Comparison of ENCODE assay signal across 8 cellular contexts in genomic region chr5:163437011-163437308, GRCh38. TPM values are rescaled to one million over a fixed set of nuclear protein-coding genes. Genes with fewer than 3 reads are reported as not detected.
DNase-seq lines count a peak whose midpoint lies in the region; ATAC-seq, FAIRE-seq and TF ChIP-seq lines count a peak whose summit lies in the region.

No MANE protein-coding gene starts in this region.

- peaks cover 4% of the 10 kb centered on the region for H4K20me1 ChIP-seq in keratinocyte (ENCODE audit: control insufficient read depth, extremely low read depth, insufficient read depth, low read length)

- peak overlapping the region; percentile 89 for H3K4me3 Mint-ChIP-seq in T-helper 1 cell treated with Interleukin-12 subunit alpha and Interleukin-12 subunit beta and Interleukin-4 antibody, amounts not matched to agents 30 μg/mL and 1 μg/mL, for 36 hours

- peak overlapping the region; percentile 88 for H3K27ac Mint-ChIP-seq in T-helper 1 cell treated with Interleukin-12 subunit alpha and Interleukin-12 subunit beta and Interleukin-4 antibody, amounts not matched to agents 30 μg/mL and 1 μg/mL, for 36 hours
- H3K27ac Mint-ChIP-seq in activated naive CD4-positive, alpha-beta T cell treated with anti-CD3 and anti-CD28 coated beads, Interleukin-2, amount 50 U/mL, for 72 hours: peak overlapping the region; percentile 92 to 95

- dilution Hi-C loops in keratinocyte (cut with MboI; ENCODE audit: extremely low pct_ligation_motif_present, low sequenced_read_pairs): no loop called here

- peaks cover 20% of the 10 kb centered on the region for H3K4me1 ChIP-seq in keratinocyte (ENCODE audit: control insufficient read depth, extremely low read depth, insufficient read depth, low read length)

- H3K4me2 ChIP-seq in keratinocyte (ENCODE audit: control insufficient read depth, extremely low read depth, insufficient read depth, low read depth, low read length): peak overlapping the region; percentile 81

- peak overlapping the region; percentile 97 for H3K9ac ChIP-seq in keratinocyte (ENCODE audit: control insufficient read depth, extremely low read depth, insufficient read depth, low read length)

- H2AFZ ChIP-seq in keratinocyte (ENCODE audit: control insufficient read depth, low read length): peak overlapping the region; percentile 76

- DNase-seq in T-helper 1 cell (no peak), keratinocyte (ENCODE audit: low read depth, low spot score) (no peak), substantia nigra (lab: John Stamatoyannopoulos, UW) (no peak), NCI-H524 treated with DMSO at 0.1 percent for 48 hours (lab: John Stamatoyannopoulos, UW) (no peak)
- no peak for DNase-seq in activated naive CD4-positive, alpha-beta T cell treated with anti-CD3 and anti-CD28 coated beads, Interleukin-2, amount 50 U/mL, for 72 hours (ENCODE audit: low spot score in 2 of 2)

- peaks cover 39% of the 10 kb centered on the region for H3K79me2 ChIP-seq in keratinocyte (ENCODE audit: control insufficient read depth, insufficient read depth, low read length)

- H3K9me3 Mint-ChIP-seq in T-helper 1 cell treated with Interleukin-12 subunit alpha and Interleukin-12 subunit beta and Interleukin-4 antibody, amounts not matched to agents 30 μg/mL and 1 μg/mL, for 36 hours: no peaks in the 10 kb centered on the region
- H3K9me3 Mint-ChIP-seq in activated naive CD4-positive, alpha-beta T cell treated with anti-CD3 and anti-CD28 coated beads, Interleukin-2, amount 50 U/mL, for 72 hours: no peaks in the 10 kb centered on the region

- H3K27me3 ChIP-seq in keratinocyte (ENCODE audit: control insufficient read depth, extremely low read depth, insufficient read depth, low read length): peaks cover 3% of the 10 kb centered on the region

- peaks cover 24% of the 10 kb centered on the region for H3K36me3 Mint-ChIP-seq in T-helper 1 cell treated with Interleukin-12 subunit alpha and Interleukin-12 subunit beta and Interleukin-4 antibody, amounts not matched to agents 30 μg/mL and 1 μg/mL, for 36 hours (ENCODE audit: low read depth)
- peaks cover 15 to 22% of the 10 kb centered on the region in 2 donors for H3K36me3 Mint-ChIP-seq in activated naive CD4-positive, alpha-beta T cell treated with anti-CD3 and anti-CD28 coated beads, Interleukin-2, amount 50 U/mL, for 72 hours

- peaks cover 37% of the 10 kb centered on the region for H3K4me1 Mint-ChIP-seq in T-helper 1 cell treated with Interleukin-12 subunit alpha and Interleukin-12 subunit beta and Interleukin-4 antibody, amounts not matched to agents 30 μg/mL and 1 μg/mL, for 36 hours (ENCODE audit: low read depth)

- H3K9me3 ChIP-seq in keratinocyte (ENCODE audit: control insufficient read depth, low read depth, low read length): no peaks in the 10 kb centered on the region

- no peak for TF ChIP-seq CTCF in keratinocyte (optimal IDR thresholded peaks at IDR 0.05 in 1 of 3, IDR thresholded peaks at IDR 0.05 in 1 of 3, conservative IDR thresholded peaks at IDR 0.05 in 1 of 3; ENCODE audit: extremely low read depth in 1 of 3, insufficient read depth in 2 of 3, low read length in 3 of 3)

- peaks cover 2 to 12% of the 10 kb centered on the region in 2 experiments for H3K36me3 ChIP-seq in keratinocyte (ENCODE audit: control insufficient read depth in 2 of 2, extremely low read depth in 1 of 2, insufficient read depth in 2 of 2, low read length in 2 of 2)

- H3K27me3 Mint-ChIP-seq in T-helper 1 cell treated with Interleukin-12 subunit alpha and Interleukin-12 subunit beta and Interleukin-4 antibody, amounts not matched to agents 30 μg/mL and 1 μg/mL, for 36 hours (ENCODE audit: low read depth): peaks cover 21% of the 10 kb centered on the region

- H3K27ac ChIP-seq in keratinocyte (ENCODE audit: control insufficient read depth, insufficient read depth, low read length): peak overlapping the region; percentile 92
- peak overlapping the region; percentile 93 for H3K27ac ChIP-seq in substantia nigra (ENCODE audit: low read depth, low read length, poor library complexity, severe bottlenecking)

- H3K4me3 ChIP-seq in keratinocyte (ENCODE audit: control insufficient read depth in 2 of 3, extremely low read depth in 1 of 3, insufficient read depth in 2 of 3, low read depth in 1 of 3, low read length in 3 of 3): peak overlapping the region; percentile 59 to 97 (median 97)

- no peaks in the 10 kb centered on the region for H3K9me1 ChIP-seq in keratinocyte (ENCODE audit: control insufficient read depth, extremely low read depth, insufficient read depth, low read length)

- FAIRE-seq in keratinocyte (lab: Jason Lieb, UNC): no peak

- no peak for ATAC-seq in activated naive CD4-positive, alpha-beta T cell treated with anti-CD3 and anti-CD28 coated beads, Interleukin-2, amount 50 U/mL, for 72 hours
- ATAC-seq in GM18873 (IDR thresholded peaks at IDR 0.05; ENCODE audit: low FRiP score, unreplicated experiment) (no peak), HG03521 (IDR thresholded peaks at IDR 0.05; ENCODE audit: unreplicated experiment) (no peak)

RNA-seq across cellular contexts. Expression of gene CCNG1, which starts 0.4 kb away (rescaled TPM):
- total RNA-seq in activated naive CD4-positive, alpha-beta T cell treated with anti-CD3 and anti-CD28 coated beads, Interleukin-2, amount 50 U/mL, for 72 hours: 100 to 1,000 TPM; 132 to 326 TPM
- 50.9 to 96.7 TPM (median 51.9 TPM) in 3 replicates for polyA plus RNA-seq in keratinocyte
- polyA plus RNA-seq in keratinocyte (2011; ENCODE audit: low read depth): 114 TPM
- 56.9 and 118 TPM in 2 replicates for polyA plus RNA-seq in keratinocyte (2011; cell fraction: cytosol; rRNA removed)
- polyA plus RNA-seq in keratinocyte (2011; cell fraction: nucleus; rRNA removed): 60.4 and 78.9 TPM in 2 replicates
- polyA plus RNA-seq in keratinocyte (2012; ENCODE audit: low replicate concordance): 58.6 and 87.3 TPM in 2 replicates
- polyA minus RNA-seq in keratinocyte: 32.1 to 108 TPM (median 41.7 TPM) in 3 replicates
- 57.0 TPM for polyA minus RNA-seq in keratinocyte (2011; cell fraction: cytosol; rRNA and poly(A)+ RNA removed)
- 15.4 and 35.4 TPM in 2 replicates for polyA minus RNA-seq in keratinocyte (2011; cell fraction: nucleus; rRNA and poly(A)+ RNA removed)

RNA-seq across cellular contexts. Expression of gene NUDCD2, which starts 22.9 kb away (rescaled TPM):
- 10 to 100 TPM; 60.5 to 63.0 TPM for total RNA-seq in activated naive CD4-positive, alpha-beta T cell treated with anti-CD3 and anti-CD28 coated beads, Interleukin-2, amount 50 U/mL, for 72 hours
- 5.5 to 15.9 TPM (median 9.4 TPM) in 3 replicates for polyA plus RNA-seq in keratinocyte
- 32.6 TPM for polyA plus RNA-seq in keratinocyte (2011; ENCODE audit: low read depth)
- polyA plus RNA-seq in keratinocyte (2011; cell fraction: cytosol; rRNA removed): 4.8 and 6.1 TPM in 2 replicates
- polyA plus RNA-seq in keratinocyte (2011; cell fraction: nucleus; rRNA removed): 7.2 and 9.1 TPM in 2 replicates
- 13.4 and 16.4 TPM in 2 replicates for polyA plus RNA-seq in keratinocyte (2012; ENCODE audit: low replicate concordance)
- 0.59 to 2.0 TPM (median 0.89 TPM) in 3 replicates for polyA minus RNA-seq in keratinocyte
- 4.0 TPM for polyA minus RNA-seq in keratinocyte (2011; cell fraction: cytosol; rRNA and poly(A)+ RNA removed)
- polyA minus RNA-seq in keratinocyte (2011; cell fraction: nucleus; rRNA and poly(A)+ RNA removed): 0.63 and 2.3 TPM in 2 replicates

RNA-seq across cellular contexts. Expression of gene HMMR, which starts 23.5 kb away (rescaled TPM):
- total RNA-seq in activated naive CD4-positive, alpha-beta T cell treated with anti-CD3 and anti-CD28 coated beads, Interleukin-2, amount 50 U/mL, for 72 hours: 100 to 1,000 TPM in 1 of 2 donors, 10 to 100 TPM in 1; 76.9 to 119 TPM
- 1.5 to 16.2 TPM (median 7.7 TPM) in 3 replicates for polyA plus RNA-seq in keratinocyte
- polyA plus RNA-seq in keratinocyte (2011; ENCODE audit: low read depth): 1.3 TPM
- polyA plus RNA-seq in keratinocyte (2011; cell fraction: cytosol; rRNA removed): 2.4 and 3.7 TPM in 2 replicates
- 1.1 and 2.8 TPM in 2 replicates for polyA plus RNA-seq in keratinocyte (2011; cell fraction: nucleus; rRNA removed)
- 0.27 and 10.7 TPM in 2 replicates for polyA plus RNA-seq in keratinocyte (2012; ENCODE audit: low replicate concordance)
- polyA minus RNA-seq in keratinocyte: 0.59 to 5.1 TPM in 2 of 3 replicates, not detected in the other
- not detected for polyA minus RNA-seq in keratinocyte (2011; cell fraction: cytosol; rRNA and poly(A)+ RNA removed)
- polyA minus RNA-seq in keratinocyte (2011; cell fraction: nucleus; rRNA and poly(A)+ RNA removed): 1.6 and 1.7 TPM in 2 replicates
